Comparison of ENCODE assay signal across 17 cellular contexts in the genomic region with DNA sequence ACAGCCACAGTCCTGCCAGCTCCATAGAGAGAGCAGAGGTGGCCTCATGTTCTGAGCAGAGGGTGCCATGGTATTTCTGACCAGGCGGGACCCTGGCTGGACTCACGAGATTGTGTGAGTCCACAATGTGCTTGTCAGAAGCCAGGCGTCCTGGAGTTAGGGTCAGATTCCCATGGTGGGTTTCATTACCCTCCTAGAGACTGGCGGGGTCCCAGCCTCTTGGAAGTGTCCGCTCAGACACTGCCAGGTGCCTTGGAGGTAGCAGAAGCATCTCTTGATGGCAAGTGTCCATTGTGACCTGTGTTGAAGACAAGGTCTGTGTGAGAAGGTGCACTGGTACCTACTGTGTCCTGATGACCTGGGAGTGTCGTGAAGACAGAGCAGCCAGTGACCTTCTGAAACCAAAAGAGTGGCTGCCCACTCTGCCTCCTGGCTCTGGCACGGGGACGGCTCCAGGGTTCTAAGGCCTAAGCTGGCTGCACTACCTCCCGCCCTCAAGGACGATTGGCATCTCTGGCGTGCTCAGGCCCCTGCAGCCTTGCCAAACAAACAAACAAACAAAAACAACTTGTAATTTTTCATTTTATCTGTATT. TPM values are rescaled to one million over a fixed set of nuclear protein-coding genes. Genes with fewer than 3 reads are reported as not detected.
DNase-seq lines count a peak whose midpoint lies in the region; ATAC-seq, FAIRE-seq and TF ChIP-seq lines count a peak whose summit lies in the region.
"Had no signal": no experiment of that assay in that cellular context is flagged by ENCODE, and none has a peak within 500 bp of the region (broad histone marks: within the 10 kb centered on the region; RNA-seq: fewer than 3 reads in every experiment).

No MANE protein-coding gene starts in this region.

- no peak for TF ChIP-seq CTCF in right lobe of liver (IDR thresholded peaks at IDR 0.05)
- no peak for TF ChIP-seq CTCF in HepG2 (CRISPR knock-in tag; IDR thresholded peaks at IDR 0.05)
- no peak for TF ChIP-seq CTCF in H1 (IDR thresholded peaks at IDR 0.05; ENCODE audit: control extremely low read depth in 1 of 3, insufficient read depth in 1 of 3, low read depth in 1 of 3, low read length in 3 of 3)
- no peak for TF ChIP-seq CTCF in osteocyte (IDR thresholded peaks at IDR 0.05)
- TF ChIP-seq CTCF in natural killer cell (IDR thresholded peaks at IDR 0.05): no peak

- TF ChIP-seq RAD21 in HepG2 (CRISPR knock-in tag; IDR thresholded peaks at IDR 0.05): no peak
- TF ChIP-seq RAD21 in H1 (IDR thresholded peaks at IDR 0.05 in 1 of 2, conservative IDR thresholded peaks at IDR 0.05 in 1 of 2; ENCODE audit: low read depth in 2 of 2, low read length in 2 of 2): no peak

- H3K27ac Mint-ChIP-seq in osteocyte (ENCODE audit: unreplicated experiment): no peak overlapping the region
- no peak overlapping the region for H3K27ac Mint-ChIP-seq in natural killer cell
- H3K27ac Mint-ChIP-seq in activated naive CD8-positive, alpha-beta T cell treated with anti-CD3 and anti-CD28 coated beads, Interleukin-2, amount 50 U/mL, for 24 hours: no peak overlapping the region
- H3K27ac Mint-ChIP-seq: B cell; CD4-positive, alpha-beta T cell had no signal

- 0 out of 2 replicates have a peak overlapping the region, but pooled peaks have one; percentile 80 for H2BK12ac ChIP-seq in H1 (ENCODE audit: low read depth, low read length)

- H2AK5ac ChIP-seq in H1 (ENCODE audit: low read depth, low read length): 0 out of 2 replicates have a peak overlapping the region, but pooled peaks have one; percentile 86

- no peaks in the 10 kb centered on the region for H4K20me1 ChIP-seq in HepG2 (ENCODE audit: insufficient read depth, low read length)
- no peaks in the 10 kb centered on the region for H4K20me1 ChIP-seq in H1 (replicated peaks in 1 of 2; ENCODE audit: control insufficient read depth in 1 of 2, insufficient read depth in 2 of 2, low read length in 2 of 2)

- H3K36me3 Mint-ChIP-seq in osteocyte (ENCODE audit: unreplicated experiment) (peaks cover 6% of the 10 kb centered on the region), natural killer cell (no peaks in the 10 kb centered on the region)
- H3K36me3 Mint-ChIP-seq in activated naive CD8-positive, alpha-beta T cell treated with anti-CD3 and anti-CD28 coated beads, Interleukin-2, amount 50 U/mL, for 24 hours (ENCODE audit: low read depth): peaks cover 18% of the 10 kb centered on the region

- FAIRE-seq in HepG2 (lab: Jason Lieb, UNC) (no peak), H1 (lab: Jason Lieb, UNC) (no peak)
- FAIRE-seq: D721Med, G401.6, GM12891, GM19239 had no signal

- POLR2A ChIA-PET in HepG2 (lab: Yijun Ruan, JAX): no interaction called here
- POLR2A ChIA-PET in H1 (lab: Charles Lee; ENCODE audit: partially characterized antibody): interaction anchor here (0.6 kb wide), 1 partner anchor 72 kb away, joined by 3 read pairs; no protein-coding TSS in a partner anchor

- no peak overlapping the region for H4K5ac ChIP-seq in H1 (ENCODE audit: insufficient read length, low read depth, low read length)

- no peak overlapping the region for H2AFZ ChIP-seq in HepG2 (ENCODE audit: low read length)
- no peak overlapping the region for H2AFZ ChIP-seq in H1 (ENCODE audit: low read length)

- H3K14ac ChIP-seq in H1 (ENCODE audit: insufficient read length): no peak overlapping the region

- no peak overlapping the region for H3K9ac ChIP-seq in HepG2 (ENCODE audit: insufficient read depth, low read depth, low read length)
- H3K9ac ChIP-seq in H1 (replicated peaks in 1 of 4; ENCODE audit: extremely low read depth in 1 of 4, low read depth in 3 of 4, low read length in 3 of 4): no peak overlapping the region

- no peak overlapping the region for H3K4me2 ChIP-seq in HepG2 (ENCODE audit: low read depth, low read length)
- H3K4me2 ChIP-seq in H1 (ENCODE audit: insufficient read depth in 1 of 2, low read depth in 2 of 2, low read length in 2 of 2): no peak overlapping the region

- in situ Hi-C loops in HepG2 (cut with HindIII; ENCODE audit: extremely low pct_ligation_motif_present, low pct_unique_long_range_greater_than_20kb): no loop called here

- H3K9me3 Mint-ChIP-seq in osteocyte (ENCODE audit: unreplicated experiment) (no peaks in the 10 kb centered on the region), natural killer cell (peaks cover 0 to 3% of the 10 kb centered on the region in 2 donors)
- H3K9me3 Mint-ChIP-seq in activated naive CD8-positive, alpha-beta T cell treated with anti-CD3 and anti-CD28 coated beads, Interleukin-2, amount 50 U/mL, for 24 hours: peaks cover 9% of the 10 kb centered on the region
- H3K9me3 Mint-ChIP-seq: CD4-positive, alpha-beta T cell had no signal

- no peaks in the 10 kb centered on the region; the same call in 1 of the 2 replicates for H3K79me1 ChIP-seq in H1 (ENCODE audit: low read depth, low read length)

- H2BK15ac ChIP-seq in H1 (ENCODE audit: low read length): no peak overlapping the region

- H4K8ac ChIP-seq in H1 (ENCODE audit: extremely low read depth, insufficient read depth, low read length): no peak overlapping the region

- H3K4me1 ChIP-seq in right lobe of liver (no peaks in the 10 kb centered on the region), HepG2 (ENCODE audit: insufficient read depth, low read length) (peaks cover 22% of the 10 kb centered on the region), H1 (replicated peaks in 1 of 4; ENCODE audit: control insufficient read depth in 3 of 4, insufficient read depth in 4 of 4, low read length in 3 of 4) (peaks cover 0 to 12% (median 10%) of the 10 kb centered on the region in 4 experiments; a peak in 6 of 7 replicates)

- H3K36me3 ChIP-seq in right lobe of liver (peaks cover 0 to 4% (median 0%) of the 10 kb centered on the region in 4 donors), HepG2 (replicated peaks in 1 of 2; ENCODE audit: control insufficient read depth in 1 of 2, insufficient read depth in 2 of 2, low read length in 2 of 2) (no peaks in the 10 kb centered on the region), H1 (ENCODE audit: control insufficient read depth in 2 of 4, insufficient read depth in 4 of 4, low read length in 3 of 4) (no peaks in the 10 kb centered on the region)

- no peak overlapping the region for H3K56ac ChIP-seq in H1 (replicated peaks; ENCODE audit: insufficient read length, low read depth, low read length)

- H3K27me3 ChIP-seq in right lobe of liver: no peaks in the 10 kb centered on the region
- H3K27me3 ChIP-seq in HepG2 (ENCODE audit: control insufficient read depth in 1 of 2, insufficient read depth in 2 of 2, low read length in 2 of 2): no peaks in the 10 kb centered on the region
- H3K27me3 ChIP-seq in H1 (replicated peaks in 1 of 4; ENCODE audit: control insufficient read depth in 3 of 4, extremely low read depth in 1 of 4, insufficient read depth in 3 of 4, low read length in 3 of 4): no peaks in the 10 kb centered on the region

- H3K9me3 ChIP-seq in right lobe of liver: no peaks in the 10 kb centered on the region
- peaks cover 13% of the 10 kb centered on the region; the same call in 1 of the 2 replicates for H3K9me3 ChIP-seq in HepG2 (ENCODE audit: low read length)
- 0 out of 4 replicates have a peak, but pooled peaks cover 0 to 3% of the 10 kb centered on the region in 2 experiments for H3K9me3 ChIP-seq in H1 (ENCODE audit: insufficient read depth in 2 of 2, low read depth in 1 of 2, low read length in 1 of 2)
- H3K9me3 ChIP-seq: Caco-2 had no signal

- TF ChIP-seq EP300 in HepG2 (IDR thresholded peaks at IDR 0.05; ENCODE audit: low read depth in 2 of 2, low read length in 2 of 2): no peak
- no peak for TF ChIP-seq EP300 in HepG2 (CRISPR knock-in tag; IDR thresholded peaks at IDR 0.05; ENCODE audit: borderline replicate concordance)
- no peak for TF ChIP-seq EP300 in H1 (IDR thresholded peaks at IDR 0.05; ENCODE audit: borderline replicate concordance in 1 of 2, low read depth in 2 of 2, low read length in 2 of 2)

- H3K23me2 ChIP-seq in H1 (ENCODE audit: low read depth, low read length): no peaks in the 10 kb centered on the region

- no peak overlapping the region for H4K91ac ChIP-seq in H1 (replicated peaks; ENCODE audit: insufficient read length, low read length)

- no peak overlapping the region for H2BK5ac ChIP-seq in H1 (ENCODE audit: low read depth, low read length)

- H3K4ac ChIP-seq in H1 (replicated peaks; ENCODE audit: insufficient read length, low read depth, low read length): peak overlapping the region; percentile 32

- peak in 3 of 4 donors; percentile 5 to 26 (median 16) for ATAC-seq in right lobe of liver
- ATAC-seq in HepG2: no peak
- ATAC-seq in natural killer cell: no peak
- no peak for ATAC-seq in HG03095 (IDR thresholded peaks at IDR 0.05; ENCODE audit: unreplicated experiment)
- no peak for ATAC-seq in activated naive CD8-positive, alpha-beta T cell treated with anti-CD3 and anti-CD28 coated beads, Interleukin-2, amount 50 U/mL, for 24 hours

- no peak overlapping the region for H3K4me3 Mint-ChIP-seq in osteocyte (ENCODE audit: unreplicated experiment)
- H3K4me3 Mint-ChIP-seq in natural killer cell: no peak overlapping the region
- H3K4me3 Mint-ChIP-seq in activated naive CD8-positive, alpha-beta T cell treated with anti-CD3 and anti-CD28 coated beads, Interleukin-2, amount 50 U/mL, for 24 hours: no peak overlapping the region
- H3K4me3 Mint-ChIP-seq: B cell; CD4-positive, alpha-beta T cell had no signal

- no peak overlapping the region for H2BK20ac ChIP-seq in H1 (ENCODE audit: low read length)

- H3K27me3 Mint-ChIP-seq in osteocyte (ENCODE audit: unreplicated experiment) (no peaks in the 10 kb centered on the region), natural killer cell (ENCODE audit: low read depth in 2 of 2) (no peaks in the 10 kb centered on the region)
- H3K27me3 Mint-ChIP-seq in activated naive CD8-positive, alpha-beta T cell treated with anti-CD3 and anti-CD28 coated beads, Interleukin-2, amount 50 U/mL, for 24 hours: no peaks in the 10 kb centered on the region
- H3K27me3 Mint-ChIP-seq: B cell; CD4-positive, alpha-beta T cell had no signal

- 58% methylated on average over 5 of the region's 11 CpGs for WGBS in right lobe of liver (ENCODE audit: insufficient coverage, low coverage, low lambda C conversion rate, missing lambda C conversion rate)
- WGBS in HepG2 (ENCODE audit: low lambda C conversion rate): 59% methylated on average over 7 of the region's 11 CpGs
- 82% methylated on average over 11 of the region's 11 CpGs; no CpG with 5 or more reads in 1 of the 2 experiments for WGBS in H1 (ENCODE audit: extremely low coverage in 1 of 2, insufficient coverage in 1 of 2, insufficient read length in 1 of 2, insufficient replicate concordance in 2 of 2, low coverage in 1 of 2, low lambda C conversion rate in 2 of 2, missing lambda C conversion rate in 1 of 2), 2 experiments

- CTCF ChIA-PET in HepG2 (lab: Yijun Ruan, JAX; ENCODE audit: low intra/inter-chr PET ratio, low total read pairs): no interaction called here
- CTCF ChIA-PET in H1 (lab: Charles Lee; ENCODE audit: partially characterized antibody): no interaction called here

- TF ChIP-seq POLR2A in right lobe of liver (IDR thresholded peaks at IDR 0.05): no peak
- no peak for TF ChIP-seq POLR2A in HepG2 (IDR thresholded peaks at IDR 0.05; ENCODE audit: insufficient read depth in 1 of 2, low read depth in 2 of 2, low read length in 2 of 2)
- no peak for TF ChIP-seq POLR2A in H1 (IDR thresholded peaks at IDR 0.05; ENCODE audit: control extremely low read depth in 1 of 2, low read depth in 2 of 2, low read length in 2 of 2)

- H3K4me3 ChIP-seq in right lobe of liver (no peak overlapping the region), HepG2 (replicated peaks in 1 of 3; ENCODE audit: insufficient read depth in 1 of 3, low read depth in 2 of 3, low read length in 3 of 3) (no peak overlapping the region), H1 (ENCODE audit: extremely low read depth in 1 of 4, insufficient read depth in 2 of 4, low read depth in 3 of 4, low read length in 4 of 4) (no peak overlapping the region)

- H3K18ac ChIP-seq in H1 (ENCODE audit: extremely low read depth, low read length): no peak overlapping the region

- no peak overlapping the region for H2BK120ac ChIP-seq in H1 (replicated peaks; ENCODE audit: low read depth, low read length)

- H3K4me1 Mint-ChIP-seq in osteocyte (ENCODE audit: unreplicated experiment) (no peaks in the 10 kb centered on the region), natural killer cell (peaks cover 4 to 15% of the 10 kb centered on the region in 2 donors)
- H3K4me1 Mint-ChIP-seq in activated naive CD8-positive, alpha-beta T cell treated with anti-CD3 and anti-CD28 coated beads, Interleukin-2, amount 50 U/mL, for 24 hours: no peaks in the 10 kb centered on the region

- BruUV-seq in HepG2 (replicated peaks; lab: Mats Ljungman, UMichigan): no TSS peak

- H3K79me2 ChIP-seq in HepG2 (ENCODE audit: insufficient read depth, low read length) (no peaks in the 10 kb centered on the region), H1 (ENCODE audit: control insufficient read depth in 1 of 2, insufficient read depth in 2 of 2, low read length in 2 of 2) (no peaks in the 10 kb centered on the region; a peak in 1 of 4 replicates)

- H3K27ac ChIP-seq in right lobe of liver (no peak overlapping the region), HepG2 (ENCODE audit: extremely low read length, insufficient read depth, low read length) (no peak overlapping the region), H1 (ENCODE audit: low read depth, low read length) (no peak overlapping the region)
- H3K27ac ChIP-seq: C4-2B had no signal

- peak in 1 of 3 donors; percentile 25 for DNase-seq in right lobe of liver
- no peak for DNase-seq in HepG2 (ENCODE audit: low spot score)
- no peak for DNase-seq in H1 (ENCODE audit: low read depth in 1 of 2, low spot score in 2 of 2)
- peak; percentile 71 for DNase-seq in osteocyte (ENCODE audit: extremely low spot score, unreplicated experiment)
- no peak for DNase-seq in natural killer cell
- DNase-seq in activated naive CD8-positive, alpha-beta T cell treated with anti-CD3 and anti-CD28 coated beads, Interleukin-2, amount 50 U/mL, for 24 hours: no peak
- DNase-seq: Caco-2; CD4-positive, alpha-beta T cell; HCEC 1CT had no signal

- H3K23ac ChIP-seq in H1 (ENCODE audit: insufficient read length): no peak overlapping the region

- intact Hi-C loops in right lobe of liver (cut with DNase I): no loop called here
- intact Hi-C loops in HepG2 (cut with micrococcal nuclease; ENCODE audit: unreplicated experiment): no loop called here
- intact Hi-C loops in natural killer cell (cut with micrococcal nuclease): no loop called here

RNA-seq across cellular contexts. Expression of a gene that starts 56.8 kb away (rescaled TPM):
- total RNA-seq in right lobe of liver: 10 to 100 TPM; 36.5 to 53.4 (median 42.3) TPM
- total RNA-seq in HepG2 (2016; rRNA removed; fragmentation: Illumina TruSeq; extraction: Trizol): 19.5 and 20.7 TPM in 2 replicates
- total RNA-seq in HepG2 (2016; cell fraction: cytosol; rRNA removed; fragmentation: Illumina TruSeq; extraction: Trizol; ENCODE audit: low read depth): 4.8 and 5.5 TPM in 2 replicates
- total RNA-seq in HepG2 (2016; cell fraction: insoluble cytoplasmic fraction; rRNA removed; fragmentation: Illumina TruSeq; extraction: Trizol): 19.7 and 23.1 TPM in 2 replicates
- 5.1 and 5.4 TPM in 2 replicates for total RNA-seq in HepG2 (2016; cell fraction: membrane; rRNA removed; fragmentation: Illumina TruSeq; extraction: Trizol)
- total RNA-seq in HepG2 (2016; cell fraction: nucleus; rRNA removed; fragmentation: Illumina TruSeq; extraction: Trizol): 17.5 and 20.2 TPM in 2 replicates
- 12.0 and 12.6 TPM in 2 replicates for polyA plus RNA-seq in HepG2 (2011; rRNA removed)
- polyA plus RNA-seq in HepG2 (2011; cell fraction: cytosol; rRNA removed): 16.4 and 22.8 TPM in 2 replicates
- 11.0 and 11.8 TPM in 2 replicates for polyA plus RNA-seq in HepG2 (2011; cell fraction: nucleus; rRNA removed)
- polyA plus RNA-seq in HepG2 (2012): 8.0 and 10.5 TPM in 2 replicates
- 4.0 and 4.2 TPM in 2 replicates for polyA plus RNA-seq in HepG2 (2016; cell fraction: cytosol; fragmentation: Illumina TruSeq; extraction: Trizol; ENCODE audit: low read depth)
- 16.3 and 18.9 TPM in 2 replicates for polyA plus RNA-seq in HepG2 (2016; cell fraction: insoluble cytoplasmic fraction; fragmentation: Illumina TruSeq; extraction: Trizol; ENCODE audit: low read depth)
- polyA plus RNA-seq in HepG2 (2016; cell fraction: membrane; fragmentation: Illumina TruSeq; extraction: Trizol; ENCODE audit: low read depth): 4.2 and 4.7 TPM in 2 replicates
- 11.8 and 13.5 TPM in 2 replicates for polyA plus RNA-seq in HepG2 (2016; cell fraction: nucleus; fragmentation: Illumina TruSeq; extraction: Trizol; ENCODE audit: insufficient read depth, low read depth)
- 11.9 and 13.9 TPM in 2 replicates for polyA minus RNA-seq in HepG2 (2011; rRNA and poly(A)+ RNA removed; ENCODE audit: low replicate concordance)
- 4.1 and 4.6 TPM in 2 replicates for polyA minus RNA-seq in HepG2 (2011; cell fraction: cytosol; rRNA and poly(A)+ RNA removed)
- 30.2 and 31.9 TPM in 2 replicates for polyA minus RNA-seq in HepG2 (2011; cell fraction: nucleus; rRNA and poly(A)+ RNA removed)
- total RNA-seq in H1 (2021; fragmentation: NEBNext Ultra II Directional; extraction: Animal tissue kit (Norgen Biotek cat#: 25700)): 9.1 and 9.9 TPM in 2 replicates
- 10.7 and 14.3 TPM in 2 replicates for polyA plus RNA-seq in H1 (2011; rRNA removed)
- 11.6 TPM for polyA plus RNA-seq in H1 (2011; cell fraction: cytosol; rRNA removed)
- 13.5 TPM for polyA plus RNA-seq in H1 (2011; cell fraction: nucleus; rRNA removed)
- polyA plus RNA-seq in H1 (2012, experiment 1 of 2): 6.8 to 12.4 TPM (median 9.7 TPM) in 4 replicates
- 11.6 TPM for polyA plus RNA-seq in H1 (2012, experiment 2 of 2)
- polyA plus RNA-seq in H1 (2013, experiment 1 of 2): 7.7 TPM
- polyA plus RNA-seq in H1 (2013, experiment 2 of 2): 8.2 TPM
- polyA minus RNA-seq in H1 (2011; rRNA and poly(A)+ RNA removed): 8.0 and 8.2 TPM in 2 replicates
- 4.4 TPM for polyA minus RNA-seq in H1 (2011; cell fraction: cytosol; rRNA and poly(A)+ RNA removed)
- 26.9 TPM for polyA minus RNA-seq in H1 (2011; cell fraction: nucleus; rRNA and poly(A)+ RNA removed)
- total RNA-seq in osteocyte: 17.0 and 20.8 TPM in 2 replicates
- 10 to 100 TPM; 16.5 to 19.7 (median 18.8) TPM for total RNA-seq in natural killer cell
- total RNA-seq: A172 had no signal

Comparison
In these comparisons a context has a peak if more than half of its experiments do, and no peak if none do; other contexts are left out.
1. ATAC-seq: peak in right lobe of liver (3 of 4); none in HepG2 (single experiment), natural killer cell (0 of 3), HG03095 (single experiment) and activated naive CD8-positive, alpha-beta T cell treated with anti-CD3 and anti-CD28 coated beads, Interleukin-2, amount 50 U/mL, for 24 hours (single experiment).